In the genomic region with DNA sequence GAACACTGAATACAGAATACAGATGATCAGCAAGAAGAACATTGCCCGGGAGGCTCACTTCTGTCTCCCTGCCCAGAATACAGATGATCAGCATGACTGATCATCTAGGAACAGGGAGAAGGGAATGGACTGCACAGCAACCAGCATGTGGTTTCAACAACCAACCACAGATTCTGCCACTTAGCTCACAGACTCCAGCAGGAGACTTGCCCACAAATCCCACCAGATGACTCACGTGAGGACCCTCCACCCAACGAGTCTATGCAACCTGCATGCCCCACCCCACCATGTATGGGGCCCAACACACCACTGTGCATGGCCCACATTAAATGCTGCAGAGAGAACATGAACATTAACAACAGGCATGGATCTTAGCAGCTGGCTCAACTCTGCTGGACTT, we compare ENCODE assay signal across 20 cellular contexts. TPM values are rescaled to one million over a fixed set of nuclear protein-coding genes. Genes with fewer than 3 reads are reported as not detected.
"Had no signal": no experiment of that assay in that cellular context is flagged by ENCODE, and none has a peak within 500 bp of the region (broad histone marks: within the 10 kb centered on the region; RNA-seq: fewer than 3 reads in every experiment).

No MANE protein-coding gene starts in this region.

- H3K9me3 ChIP-seq: colonic mucosa, esophagus squamous epithelium, gastroesophageal sphincter, left ventricle myocardium inferior, lower lobe of right lung, psoas muscle, sigmoid colon, thoracic aorta, transverse colon had no signal

- H3K4me3 ChIP-seq: colonic mucosa, esophagus squamous epithelium, gastroesophageal sphincter, left ventricle myocardium inferior, lower lobe of right lung, psoas muscle, sigmoid colon, stomach, thoracic aorta, transverse colon had no signal

- H3K4me1 ChIP-seq: colonic mucosa, esophagus squamous epithelium, gastroesophageal sphincter, left ventricle myocardium inferior, lower lobe of right lung, parathyroid adenoma, psoas muscle, sigmoid colon, stomach, transverse colon had no signal

- H3K27ac ChIP-seq: colonic mucosa, esophagus squamous epithelium, gastroesophageal sphincter, left ventricle myocardium inferior, lower lobe of right lung, parathyroid adenoma, psoas muscle, sigmoid colon, stomach, thoracic aorta, transverse colon had no signal

- DNase-seq: colonic mucosa; dermis blood vessel endothelial cell; esophagus squamous epithelium; foreskin fibroblast; immature natural killer cell; left ventricle myocardium inferior; lower lobe of right lung; naive B cell; psoas muscle; sigmoid colon; small intestine; stimulated activated CD4-positive, alpha-beta T cell treated with anti-CD3 and anti-CD28 coated beads, Interleukin-12 subunit alpha, Interleukin-12 subunit beta, amount 100 ng/mL, for 4 hours; stimulated activated naive CD4-positive, alpha-beta T cell; stomach; substantia nigra; transverse colon had no signal

- FAIRE-seq: keratinocyte, small intestine had no signal

- ATAC-seq: gastroesophageal sphincter, lower lobe of right lung, psoas muscle had no signal

RNA-seq across cellular contexts. Expression of a gene that starts 36.1 kb away (rescaled TPM):
- total RNA-seq: dermis blood vessel endothelial cell, left ventricle myocardium inferior, psoas muscle, sigmoid colon, thoracic aorta, transverse colon had no signal
- polyA plus RNA-seq: sigmoid colon had no signal
